In the genomic region with DNA sequence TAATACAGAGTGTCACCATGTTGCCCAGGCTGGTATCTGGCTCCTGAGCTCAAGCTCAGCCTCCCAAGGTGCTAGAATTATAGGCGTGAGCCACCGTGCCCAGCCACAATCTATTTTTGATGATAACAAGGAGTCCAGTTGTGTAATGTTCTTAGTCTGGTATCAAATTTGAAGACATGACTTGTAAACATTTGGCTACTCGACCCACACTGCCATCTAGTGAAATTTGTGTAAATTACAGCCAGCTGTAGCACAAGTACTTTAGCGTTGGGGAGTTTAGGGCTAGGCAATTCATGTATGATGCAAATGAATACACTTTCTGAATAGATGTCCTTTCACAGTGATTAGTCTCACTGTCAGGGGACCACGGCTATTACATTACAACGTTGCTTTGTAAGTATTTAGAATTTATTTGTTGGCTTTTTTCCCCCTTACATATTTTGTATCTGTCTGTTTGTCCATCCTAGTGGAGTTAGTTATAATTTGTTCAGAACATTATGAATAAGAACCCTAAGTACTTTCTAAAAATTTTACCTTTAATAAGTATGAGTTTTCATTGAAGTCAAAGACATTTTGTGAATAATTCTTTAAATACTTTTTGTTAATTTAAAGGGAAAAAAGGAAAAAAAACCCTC, we compare ENCODE assay signal across 7 cellular contexts.
DNase-seq lines count a peak whose midpoint lies in the region; ATAC-seq, FAIRE-seq and TF ChIP-seq lines count a peak whose summit lies in the region.

No MANE protein-coding gene starts in this region.

- intact Hi-C loops in heart left ventricle (cut with DNase I): loop anchor here (1.0 to 10.0 kb wide), 8 partner anchors 152 to 412 kb away; no protein-coding TSS in a partner anchor

- H3K4me3 ChIP-seq in heart left ventricle: no peak overlapping the region

- DNase-seq in GM12892 (ENCODE audit: insufficient read length) (no peak), NAMALWA (ENCODE audit: low spot score) (peak; percentile 88), SK-N-DZ (ENCODE audit: low spot score) (peak; percentile 72), heart left ventricle (peak in 3 of 5 donors; percentile 17 to 43 (median 33)), retina (peak; percentile 58)
- peak; percentile 20 for DNase-seq in activated naive CD8-positive, alpha-beta T cell treated with anti-CD3 and anti-CD28 coated beads, Interleukin-2, amount 50 U/mL, for 16 hours (ENCODE audit: low read depth, low spot score)

- H3K4me1 ChIP-seq in heart left ventricle: peaks cover 0 to 3% (median 0%) of the 10 kb centered on the region in 12 donors

- no peaks in the 10 kb centered on the region for H3K36me3 ChIP-seq in heart left ventricle

- TF ChIP-seq POLR2A in GM12892 (IDR thresholded peaks at IDR 0.05; ENCODE audit: low read depth, low read length) (no peak), heart left ventricle (IDR thresholded peaks at IDR 0.05) (no peak)

- TF ChIP-seq CTCF in heart left ventricle (IDR thresholded peaks at IDR 0.05): peak; percentile 64 to 91 (median 82)

- peak; percentile 98 for FAIRE-seq in GM12892 (lab: Jason Lieb, UNC)

- WGBS in heart left ventricle, 4 donors: 0 to 1% (median 0%) methylated on average over 6 of the region's 6 CpGs

- no peak overlapping the region for H3K27ac ChIP-seq in heart left ventricle

- no peaks in the 10 kb centered on the region for H3K9me3 ChIP-seq in heart left ventricle

- ATAC-seq in HG02610 (IDR thresholded peaks at IDR 0.05; ENCODE audit: unreplicated experiment) (peak; percentile 89), heart left ventricle (peak in 3 of 4 donors; percentile 60 to 72 (median 70))

- H3K27me3 ChIP-seq in heart left ventricle: peaks cover 0 to 24% (median 0%) of the 10 kb centered on the region in 9 donors
